Comparison of ENCODE assay signal across 1 cellular context in the genomic region with DNA sequence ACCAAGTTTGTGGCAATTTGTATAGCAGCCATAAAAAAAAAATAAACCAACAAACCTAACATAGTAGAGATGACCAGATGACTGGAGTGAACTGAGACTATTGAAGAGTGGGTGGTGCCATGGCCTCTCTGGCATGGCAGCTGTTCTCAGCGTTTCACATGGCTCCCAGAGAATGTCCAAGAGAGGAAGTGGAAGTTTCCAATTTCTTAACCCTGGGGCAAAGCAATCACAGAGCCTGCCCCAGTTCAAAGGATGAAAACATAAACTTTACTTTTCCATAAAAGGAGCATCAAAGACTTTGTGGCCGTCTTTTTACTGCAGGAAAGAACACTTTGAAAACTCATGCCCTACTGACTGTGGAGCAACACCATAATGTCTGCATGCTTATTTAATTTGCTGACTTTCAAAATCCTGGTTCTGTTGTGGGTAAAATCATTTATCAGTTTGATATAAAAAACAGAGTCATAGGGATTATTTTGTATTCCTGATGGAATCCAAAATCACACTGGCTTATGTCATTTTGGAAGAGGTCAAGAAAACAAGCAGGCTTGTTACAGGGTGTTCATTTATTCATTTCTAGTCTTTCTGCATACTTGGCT.
A peak's percentile ranks its signal among the peaks of the same experiment; 100 is the strongest.
TF ChIP-seq lines count a peak whose summit lies in the region.

No MANE protein-coding gene starts in this region.

TF ChIP-seq in HepG2, 621 proteins besides CTCF, POLR2A, EP300 and RAD21 (continued from another document):
- TF ChIP-seq CEBPZ (IDR thresholded peaks at IDR 0.05; ENCODE audit: low read length) = no peak
- peak; percentile 40 to 50; a peak in 3 of 4 replicates for TF ChIP-seq MAFK (conservative IDR thresholded peaks at IDR 0.05 in 1 of 2, IDR thresholded peaks at IDR 0.05 in 1 of 2; ENCODE audit: low read length in 2 of 2)
TF ChIP-seq in HepG2: peak in this region for 2.
